In the genomic region with DNA sequence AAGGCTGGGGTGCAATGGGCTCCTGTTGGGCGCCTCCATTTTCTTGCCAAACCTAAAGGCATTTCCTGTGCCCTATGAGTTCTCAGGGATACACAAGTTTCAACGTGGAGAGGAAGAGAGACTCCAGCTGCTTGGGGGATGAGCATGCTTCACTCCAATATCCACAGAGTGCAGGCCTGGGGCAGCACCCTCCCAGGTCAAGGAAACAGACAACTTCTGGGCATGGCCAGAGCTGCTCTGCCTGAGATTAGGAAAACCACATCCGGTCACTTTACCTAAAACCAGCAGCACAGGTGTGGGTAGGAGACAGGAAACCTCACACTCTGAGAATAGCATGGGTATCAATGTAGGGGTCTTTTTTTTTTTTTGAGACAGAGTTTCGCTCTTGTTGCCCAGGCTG, we compare ENCODE assay signal across 1 cellular context.
TF ChIP-seq lines count a peak whose summit lies in the region.

No MANE protein-coding gene starts in this region.

TF ChIP-seq in GM12878, 131 proteins besides CTCF, POLR2A, EP300 and RAD21:
- TF ChIP-seq EED (IDR thresholded peaks at IDR 0.05; ENCODE audit: low read depth) (peak; percentile 42; the same call in 1 of the 2 replicates), CHD2 (IDR thresholded peaks at IDR 0.05; ENCODE audit: borderline replicate concordance, low read depth, low read length) (no peak), MYB (IDR thresholded peaks at IDR 0.05; ENCODE audit: borderline replicate concordance, low read depth, low read length) (no peak), SPI1 (IDR thresholded peaks at IDR 0.05; ENCODE audit: borderline replicate concordance, insufficient read depth, low read depth, low read length) (no peak), ASH2L (IDR thresholded peaks at IDR 0.05; ENCODE audit: borderline replicate concordance, low read depth) (no peak), JUNB (IDR thresholded peaks at IDR 0.05) (no peak), RUNX3 (IDR thresholded peaks at IDR 0.05; ENCODE audit: low read length) (peak; percentile 67), IKZF2 (IDR thresholded peaks at IDR 0.05) (0 out of 4 replicates have a peak, but pooled peaks of 1 of the 2 experiments have one; percentile 17), NRF1 (conservative IDR thresholded peaks at IDR 0.05; ENCODE audit: low read depth, low read length) (no peak)
